Comparison of ENCODE assay signal across 1 cellular context in genomic region chr13:40974460-40975407, GRCh38.
TF ChIP-seq lines count a peak whose summit lies in the region.

No MANE protein-coding gene starts in this region.

TF ChIP-seq in HCT116, 20 proteins besides CTCF, POLR2A, EP300 and RAD21 (continued from another document):
- TF ChIP-seq ZBTB33 (IDR thresholded peaks at IDR 0.05; ENCODE audit: extremely low read depth, insufficient replicate concordance, low read length) (no peak), POLR2AphosphoS5 (IDR thresholded peaks at IDR 0.05; ENCODE audit: low read depth, low read length) (no peak), YY1 (IDR thresholded peaks at IDR 0.05; ENCODE audit: extremely low read depth, insufficient replicate concordance, low read depth, low read length) (no peak), TCF7L2 (IDR thresholded peaks at IDR 0.05; ENCODE audit: borderline replicate concordance, extremely low read depth, insufficient read depth, insufficient read length) (no peak), MAX (IDR thresholded peaks at IDR 0.05) (no peak), EGR1 (IDR thresholded peaks at IDR 0.05; ENCODE audit: low read depth) (no peak), ATF3 (IDR thresholded peaks at IDR 0.05) (no peak), ELF1 (IDR thresholded peaks at IDR 0.05; ENCODE audit: borderline replicate concordance, low read depth) (no peak), SRF (IDR thresholded peaks at IDR 0.05; ENCODE audit: low read depth) (no peak; the same call in 1 of the 2 replicates), CBX3 (IDR thresholded peaks at IDR 0.05; ENCODE audit: low read depth) (no peak), CEBPB (IDR thresholded peaks at IDR 0.05; ENCODE audit: low read depth) (no peak), EZH2phosphoT487 (IDR thresholded peaks at IDR 0.05; ENCODE audit: borderline replicate concordance) (no peak)
